Comparison of ENCODE assay signal across 1 cellular context in genomic region chr15:84903751-84904150, GRCh38.
TF ChIP-seq lines count a peak whose summit lies in the region.

No MANE protein-coding gene starts in this region.

TF ChIP-seq in H1, 55 proteins besides CTCF, POLR2A, EP300 and RAD21:
- TF ChIP-seq CBX8 (IDR thresholded peaks at IDR 0.05; ENCODE audit: borderline replicate concordance, low read depth, low read length), result no peak
- TF ChIP-seq TAF1 (IDR thresholded peaks at IDR 0.05; ENCODE audit: low read depth, low read length), result no peak
- no peak for TF ChIP-seq SIX5 (IDR thresholded peaks at IDR 0.05; ENCODE audit: low read depth, low read length)
